Comparison of ENCODE assay signal across 27 cellular contexts in genomic region chr19:6586056-6586455, GRCh38. TPM values are rescaled to one million over a fixed set of nuclear protein-coding genes. Genes with fewer than 3 reads are reported as not detected.
A peak's percentile ranks its signal among the peaks of the same experiment; 100 is the strongest.
DNase-seq lines count a peak whose midpoint lies in the region; ATAC-seq and TF ChIP-seq lines count a peak whose summit lies in the region.
"Had no signal": no experiment of that assay in that cellular context is flagged by ENCODE, and none has a peak within 500 bp of the region (broad histone marks: within the 10 kb centered on the region; RNA-seq: fewer than 3 reads in every experiment).

No MANE protein-coding gene starts in this region.

- POLR2A ChIA-PET in activated CD4-positive, alpha-beta memory T cell treated with anti-CD3 and anti-CD28 coated beads for 36 hours (lab: Charles Lee), result no interaction called here

- H3K9me3 ChIP-seq in testis, result no peaks in the 10 kb centered on the region
- H3K9me3 ChIP-seq: A549, SJCRH30, thyroid gland had no signal

- no peak for DNase-seq in activated naive CD4-positive, alpha-beta T cell treated with anti-CD3 and anti-CD28 coated beads for 36 hours
- DNase-seq in effector memory CD8-positive, alpha-beta T cell, result no peak
- DNase-seq in testis, result no peak
- DNase-seq in activated CD4-positive, alpha-beta memory T cell treated with anti-CD3 and anti-CD28 coated beads for 36 hours, result no peak
- DNase-seq: activated CD4-positive, alpha-beta T cell treated with anti-CD3 and anti-CD28 coated beads for 1 hour; activated gamma-delta T cell; CD8-positive, alpha-beta memory T cell; effector CD8-positive, alpha-beta T cell; EL; HFFc6; hippocampal formation; NCI-H1436 treated with DMSO at 0.1 percent for 48 hours; NCI-H2107; right cardiac atrium; SJCRH30; stimulated activated naive CD8-positive, alpha-beta T cell treated with anti-CD3 and anti-CD28 coated beads, Interleukin-15, amount 100 ng/mL, for 72 hours; thyroid gland had no signal

- peaks cover 6% of the 10 kb centered on the region for H3K4me1 ChIP-seq in testis
- H3K4me1 ChIP-seq: parathyroid adenoma, SJCRH30, thyroid gland had no signal

- H3K4me3 Mint-ChIP-seq in activated naive CD4-positive, alpha-beta T cell treated with anti-CD3 and anti-CD28 coated beads, Interleukin-2, amount 50 U/mL, for 24 hours, result no peak overlapping the region
- H3K4me3 Mint-ChIP-seq in activated naive CD4-positive, alpha-beta T cell treated with anti-CD3 and anti-CD28 coated beads for 36 hours, result no peak overlapping the region
- H3K4me3 Mint-ChIP-seq in IgD-negative memory B cell, result peak overlapping the region in 2 of 4 donors; percentile 82 to 86
- peak overlapping the region; percentile 20 to 97 for H3K4me3 Mint-ChIP-seq in effector memory CD8-positive, alpha-beta T cell
- peak overlapping the region; percentile 92 for H3K4me3 Mint-ChIP-seq in stimulated activated memory B cell treated with anti-CD40 and anti-IgM and Interleukin-4, amounts not matched to agents 10 μg/mL and 1 μg/mL and 100 μg/mL, for 72 hours
- H3K4me3 Mint-ChIP-seq in activated CD4-positive, alpha-beta memory T cell treated with anti-CD3 and anti-CD28 coated beads for 36 hours, result no peak overlapping the region
- H3K4me3 Mint-ChIP-seq: neural progenitor cell had no signal

- no peak overlapping the region for H3K27ac ChIP-seq in testis
- H3K27ac ChIP-seq: A549, coronary artery, epithelial cell of prostate, neural progenitor cell, parathyroid adenoma, SJCRH30, thyroid gland had no signal

- intact Hi-C loops in activated naive CD4-positive, alpha-beta T cell treated with anti-CD3 and anti-CD28 coated beads for 36 hours (cut with micrococcal nuclease), result no loop called here
- intact Hi-C loops in testis (cut with DNase I; ENCODE audit: low total_unique reads), result no loop called here
- intact Hi-C loops in activated CD4-positive, alpha-beta memory T cell treated with anti-CD3 and anti-CD28 coated beads for 36 hours (cut with micrococcal nuclease), result no loop called here

- CTCF ChIA-PET in activated naive CD4-positive, alpha-beta T cell treated with anti-CD3 and anti-CD28 coated beads for 36 hours (lab: Charles Lee), result interaction anchor here (0.6 kb wide), 1 partner anchor 1933 kb away, joined by 7 read pairs; no protein-coding TSS in a partner anchor
- CTCF ChIA-PET in activated CD4-positive, alpha-beta memory T cell treated with anti-CD3 and anti-CD28 coated beads for 36 hours (lab: Charles Lee), result no interaction called here

- peak overlapping the region; percentile 39 for H3K27ac Mint-ChIP-seq in activated naive CD4-positive, alpha-beta T cell treated with anti-CD3 and anti-CD28 coated beads, Interleukin-2, amount 50 U/mL, for 24 hours
- H3K27ac Mint-ChIP-seq in activated naive CD4-positive, alpha-beta T cell treated with anti-CD3 and anti-CD28 coated beads for 36 hours, result no peak overlapping the region
- peak overlapping the region in 2 of 3 donors; percentile 59 to 93 for H3K27ac Mint-ChIP-seq in IgD-negative memory B cell
- no peak overlapping the region for H3K27ac Mint-ChIP-seq in effector memory CD8-positive, alpha-beta T cell
- H3K27ac Mint-ChIP-seq in stimulated activated memory B cell treated with anti-CD40 and anti-IgM and Interleukin-4, amounts not matched to agents 10 μg/mL and 1 μg/mL and 100 μg/mL, for 72 hours, result peak overlapping the region; percentile 89
- H3K27ac Mint-ChIP-seq in activated CD4-positive, alpha-beta memory T cell treated with anti-CD3 and anti-CD28 coated beads for 36 hours, result no peak overlapping the region
- H3K27ac Mint-ChIP-seq: HFFc6; neural progenitor cell; stimulated activated naive CD8-positive, alpha-beta T cell treated with anti-CD3 and anti-CD28 coated beads, Interleukin-15, amount 100 ng/mL, for 72 hours had no signal

- peaks cover 42% of the 10 kb centered on the region for H3K27me3 Mint-ChIP-seq in activated naive CD4-positive, alpha-beta T cell treated with anti-CD3 and anti-CD28 coated beads, Interleukin-2, amount 50 U/mL, for 24 hours
- H3K27me3 Mint-ChIP-seq in activated naive CD4-positive, alpha-beta T cell treated with anti-CD3 and anti-CD28 coated beads for 36 hours (ENCODE audit: low read depth), result peaks cover 51% of the 10 kb centered on the region
- H3K27me3 Mint-ChIP-seq in IgD-negative memory B cell, result peaks cover 11% of the 10 kb centered on the region
- peaks cover 20 to 46% of the 10 kb centered on the region in 2 donors for H3K27me3 Mint-ChIP-seq in effector memory CD8-positive, alpha-beta T cell
- no peaks in the 10 kb centered on the region for H3K27me3 Mint-ChIP-seq in stimulated activated memory B cell treated with anti-CD40 and anti-IgM and Interleukin-4, amounts not matched to agents 10 μg/mL and 1 μg/mL and 100 μg/mL, for 72 hours
- peaks cover 45% of the 10 kb centered on the region for H3K27me3 Mint-ChIP-seq in activated CD4-positive, alpha-beta memory T cell treated with anti-CD3 and anti-CD28 coated beads for 36 hours

- no peaks in the 10 kb centered on the region for H3K36me3 Mint-ChIP-seq in activated naive CD4-positive, alpha-beta T cell treated with anti-CD3 and anti-CD28 coated beads, Interleukin-2, amount 50 U/mL, for 24 hours
- H3K36me3 Mint-ChIP-seq in activated naive CD4-positive, alpha-beta T cell treated with anti-CD3 and anti-CD28 coated beads for 36 hours (ENCODE audit: low read depth), result no peaks in the 10 kb centered on the region
- peaks cover 2% of the 10 kb centered on the region for H3K36me3 Mint-ChIP-seq in IgD-negative memory B cell
- peaks cover 12% of the 10 kb centered on the region for H3K36me3 Mint-ChIP-seq in effector memory CD8-positive, alpha-beta T cell (ENCODE audit: insufficient read depth)
- peaks cover 68% of the 10 kb centered on the region for H3K36me3 Mint-ChIP-seq in stimulated activated memory B cell treated with anti-CD40 and anti-IgM and Interleukin-4, amounts not matched to agents 10 μg/mL and 1 μg/mL and 100 μg/mL, for 72 hours
- H3K36me3 Mint-ChIP-seq in activated CD4-positive, alpha-beta memory T cell treated with anti-CD3 and anti-CD28 coated beads for 36 hours, result no peaks in the 10 kb centered on the region
- H3K36me3 Mint-ChIP-seq: CD8-positive, alpha-beta memory T cell; neural progenitor cell had no signal

- no peaks in the 10 kb centered on the region for H3K36me3 ChIP-seq in testis (ENCODE audit: low read depth, missing control alignments)
- H3K36me3 ChIP-seq: neural progenitor cell, SJCRH30, thyroid gland had no signal

- peaks cover 50% of the 10 kb centered on the region for H3K4me1 Mint-ChIP-seq in activated naive CD4-positive, alpha-beta T cell treated with anti-CD3 and anti-CD28 coated beads, Interleukin-2, amount 50 U/mL, for 24 hours
- peaks cover 41% of the 10 kb centered on the region for H3K4me1 Mint-ChIP-seq in activated naive CD4-positive, alpha-beta T cell treated with anti-CD3 and anti-CD28 coated beads for 36 hours (ENCODE audit: low read depth)
- peaks cover 24 to 36% (median 32%) of the 10 kb centered on the region in 3 donors for H3K4me1 Mint-ChIP-seq in IgD-negative memory B cell
- peaks cover 27 to 42% of the 10 kb centered on the region in 2 donors for H3K4me1 Mint-ChIP-seq in effector memory CD8-positive, alpha-beta T cell (ENCODE audit: low read depth in 2 of 2)
- peaks cover 50% of the 10 kb centered on the region for H3K4me1 Mint-ChIP-seq in stimulated activated memory B cell treated with anti-CD40 and anti-IgM and Interleukin-4, amounts not matched to agents 10 μg/mL and 1 μg/mL and 100 μg/mL, for 72 hours
- H3K4me1 Mint-ChIP-seq in activated CD4-positive, alpha-beta memory T cell treated with anti-CD3 and anti-CD28 coated beads for 36 hours (ENCODE audit: low read depth), result peaks cover 37% of the 10 kb centered on the region

- no peak for ATAC-seq in effector memory CD8-positive, alpha-beta T cell (replicated peaks)
- no peak for ATAC-seq in stimulated activated memory B cell treated with anti-CD40 and anti-IgM and Interleukin-4, amounts not matched to agents 10 μg/mL and 1 μg/mL and 100 μg/mL, for 72 hours
- ATAC-seq in GM19395 (IDR thresholded peaks at IDR 0.05; ENCODE audit: unreplicated experiment), result no peak
- ATAC-seq: A549; right cardiac atrium; stimulated activated naive CD8-positive, alpha-beta T cell treated with anti-CD3 and anti-CD28 coated beads, Interleukin-15, amount 100 ng/mL, for 72 hours had no signal

- H3K9me3 Mint-ChIP-seq in activated naive CD4-positive, alpha-beta T cell treated with anti-CD3 and anti-CD28 coated beads, Interleukin-2, amount 50 U/mL, for 24 hours, result no peaks in the 10 kb centered on the region
- no peaks in the 10 kb centered on the region for H3K9me3 Mint-ChIP-seq in activated naive CD4-positive, alpha-beta T cell treated with anti-CD3 and anti-CD28 coated beads for 36 hours
- no peaks in the 10 kb centered on the region for H3K9me3 Mint-ChIP-seq in IgD-negative memory B cell
- H3K9me3 Mint-ChIP-seq in effector memory CD8-positive, alpha-beta T cell, result no peaks in the 10 kb centered on the region
- no peaks in the 10 kb centered on the region for H3K9me3 Mint-ChIP-seq in stimulated activated memory B cell treated with anti-CD40 and anti-IgM and Interleukin-4, amounts not matched to agents 10 μg/mL and 1 μg/mL and 100 μg/mL, for 72 hours
- H3K9me3 Mint-ChIP-seq in activated CD4-positive, alpha-beta memory T cell treated with anti-CD3 and anti-CD28 coated beads for 36 hours, result no peaks in the 10 kb centered on the region
- H3K9me3 Mint-ChIP-seq: HFFc6; neural progenitor cell; stimulated activated naive CD8-positive, alpha-beta T cell treated with anti-CD3 and anti-CD28 coated beads, Interleukin-15, amount 100 ng/mL, for 72 hours had no signal

- TF ChIP-seq POLR2A in testis (IDR thresholded peaks at IDR 0.05), result no peak

- TF ChIP-seq CTCF in testis (IDR thresholded peaks at IDR 0.05), result no peak

- 64 to 65% methylated on average over 14 of the region's 14 CpGs for WGBS in testis, 2 donors

- no peak overlapping the region for H3K4me3 ChIP-seq in testis
- H3K4me3 ChIP-seq: A549, coronary artery, SJCRH30, smooth muscle cell, thyroid gland had no signal

- no peaks in the 10 kb centered on the region for H3K27me3 ChIP-seq in testis

RNA-seq across cellular contexts. Expression of gene CD70, which starts 4.9 kb away (rescaled TPM):
- total RNA-seq in activated naive CD4-positive, alpha-beta T cell treated with anti-CD3 and anti-CD28 coated beads for 36 hours, result 1 to 10 TPM; 3.1 to 3.7 TPM
- polyA plus RNA-seq in IgD-negative memory B cell (28.4 TPM), testis (ENCODE audit: insufficient read depth, low read depth, low replicate concordance) (0.63 TPM)
- total RNA-seq in testis, result 1 to 10 TPM in 1 of 2 donors, not detected in 1; 1.0 TPM
- 10 to 100 TPM in 1 of 2 experiments, 1 to 10 TPM in 1; 8.4 to 10.7 TPM for total RNA-seq in activated CD4-positive, alpha-beta memory T cell treated with anti-CD3 and anti-CD28 coated beads for 36 hours
- total RNA-seq: HFFc6, right cardiac atrium, SJCRH30 had no signal
- polyA plus RNA-seq: right cardiac atrium, smooth muscle cell had no signal

RNA-seq across cellular contexts. Expression of gene TNFSF9, which starts 55.2 kb away (rescaled TPM):
- total RNA-seq in activated naive CD4-positive, alpha-beta T cell treated with anti-CD3 and anti-CD28 coated beads for 36 hours, result 1 to 10 TPM; 1.3 to 1.5 TPM
- polyA plus RNA-seq in IgD-negative memory B cell (14.7 TPM), testis (ENCODE audit: insufficient read depth, low read depth, low replicate concordance) (3.1 TPM)
- 1 to 10 TPM; 5.7 to 8.4 TPM for total RNA-seq in testis
- 1 to 10 TPM; 1.2 to 1.4 TPM for total RNA-seq in activated CD4-positive, alpha-beta memory T cell treated with anti-CD3 and anti-CD28 coated beads for 36 hours
- total RNA-seq: SJCRH30 had no signal

Comparison
In these comparisons a context has a peak if more than half of its experiments do, and no peak if none do; other contexts are left out.
1. H3K27ac Mint-ChIP-seq: peak in activated naive CD4-positive, alpha-beta T cell treated with anti-CD3 and anti-CD28 coated beads, Interleukin-2, amount 50 U/mL, for 24 hours (single experiment), IgD-negative memory B cell (2 of 3) and stimulated activated memory B cell treated with anti-CD40 and anti-IgM and Interleukin-4, amounts not matched to agents 10 μg/mL and 1 μg/mL and 100 μg/mL, for 72 hours (single experiment); none in activated naive CD4-positive, alpha-beta T cell treated with anti-CD3 and anti-CD28 coated beads for 36 hours (single experiment), effector memory CD8-positive, alpha-beta T cell (0 of 2) and activated CD4-positive, alpha-beta memory T cell treated with anti-CD3 and anti-CD28 coated beads for 36 hours (single experiment).
2. H3K4me3 Mint-ChIP-seq: peak in effector memory CD8-positive, alpha-beta T cell (2 of 2) and stimulated activated memory B cell treated with anti-CD40 and anti-IgM and Interleukin-4, amounts not matched to agents 10 μg/mL and 1 μg/mL and 100 μg/mL, for 72 hours (single experiment); none in activated naive CD4-positive, alpha-beta T cell treated with anti-CD3 and anti-CD28 coated beads, Interleukin-2, amount 50 U/mL, for 24 hours (single experiment), activated naive CD4-positive, alpha-beta T cell treated with anti-CD3 and anti-CD28 coated beads for 36 hours (single experiment) and activated CD4-positive, alpha-beta memory T cell treated with anti-CD3 and anti-CD28 coated beads for 36 hours (single experiment).